ENCODE assay signal across 23 cellular contexts in the genomic region with DNA sequence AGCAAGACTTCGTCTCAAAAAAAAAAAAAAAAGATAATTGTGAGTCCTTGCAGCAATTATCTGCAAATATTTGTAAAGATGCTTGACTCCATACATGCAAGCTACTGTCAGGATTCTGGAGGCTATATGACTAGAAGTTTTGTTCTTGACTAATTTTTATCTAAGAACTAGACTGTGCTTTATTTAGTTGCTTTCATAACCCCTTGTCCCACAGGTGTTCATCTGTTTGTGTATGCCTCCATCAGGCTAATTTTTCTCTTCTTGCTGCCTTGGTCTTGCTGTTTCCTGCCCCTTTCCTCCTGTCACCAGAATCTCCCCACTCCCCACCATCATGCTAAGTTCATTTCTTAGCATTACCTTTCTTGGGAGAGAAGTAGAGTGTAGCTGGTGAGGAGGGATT. TPM values are rescaled to one million over a fixed set of nuclear protein-coding genes. Genes with fewer than 3 reads are reported as not detected.
DNase-seq lines count a peak whose midpoint lies in the region; ATAC-seq and TF ChIP-seq lines count a peak whose summit lies in the region.
"Had no signal": no experiment of that assay in that cellular context is flagged by ENCODE, and none has a peak within 500 bp of the region (broad histone marks: within the 10 kb centered on the region; RNA-seq: fewer than 3 reads in every experiment).

No MANE protein-coding gene starts in this region.

- H3K27me3 ChIP-seq in cardiac muscle cell, result no peaks in the 10 kb centered on the region
- no peaks in the 10 kb centered on the region for H3K27me3 ChIP-seq in right cardiac atrium (ENCODE audit: control insufficient read depth, insufficient read depth)
- H3K27me3 ChIP-seq in PC-9 (ENCODE audit: insufficient read depth, low read depth), result no peaks in the 10 kb centered on the region
- no peaks in the 10 kb centered on the region for H3K27me3 ChIP-seq in SJCRH30

- no peaks in the 10 kb centered on the region for H3K9me3 Mint-ChIP-seq in progenitor cell of endocrine pancreas (ENCODE audit: low read depth)

- no peak overlapping the region for H3K4me3 Mint-ChIP-seq in progenitor cell of endocrine pancreas (ENCODE audit: low read depth)

- H3F3A ChIP-seq in PC-9 (ENCODE audit: insufficient read depth, low read depth), result no peaks in the 10 kb centered on the region

- ATAC-seq in right cardiac atrium (no peak), HG02870 (IDR thresholded peaks at IDR 0.05; ENCODE audit: unreplicated experiment) (peak; percentile 47), GM19328 (IDR thresholded peaks at IDR 0.05; ENCODE audit: unreplicated experiment) (no peak)
- ATAC-seq: Panc1 had no signal

- H3K4me1 Mint-ChIP-seq in progenitor cell of endocrine pancreas (ENCODE audit: low read depth), result peaks cover 60% of the 10 kb centered on the region

- no TSS peak for BruUV-seq in OCI-LY7 (replicated peaks; lab: Mats Ljungman, UMichigan)
- no TSS peak for BruUV-seq in PC-9 (replicated peaks; lab: Mats Ljungman, UMichigan)

- intact Hi-C loops in right cardiac atrium (cut with DNase I) (no loop called here), OCI-LY7 (cut with micrococcal nuclease; ENCODE audit: unreplicated experiment) (no loop called here), PC-9 (cut with micrococcal nuclease; ENCODE audit: unreplicated experiment) (no loop called here)

- H3K4me1 ChIP-seq in cardiac muscle cell (ENCODE audit: low read depth) (peaks cover 17% of the 10 kb centered on the region), right cardiac atrium (ENCODE audit: control insufficient read depth, insufficient read depth, low read length) (peaks cover 6% of the 10 kb centered on the region), OCI-LY7 (ENCODE audit: insufficient read depth, low read length, poor library complexity, severe bottlenecking) (peaks cover 12% of the 10 kb centered on the region), PC-9 (replicated peaks; ENCODE audit: insufficient read depth) (no peaks in the 10 kb centered on the region), SJCRH30 (no peaks in the 10 kb centered on the region)
- H3K4me1 ChIP-seq: HAP-1 had no signal

- H3K27ac Mint-ChIP-seq in progenitor cell of endocrine pancreas, result peak overlapping the region; percentile 42

- H2AFZ ChIP-seq in OCI-LY7 (ENCODE audit: low read length) (no peak overlapping the region), PC-9 (no peak overlapping the region)

- H3K4me3 ChIP-seq in cardiac muscle cell (no peak overlapping the region), right cardiac atrium (ENCODE audit: low read length) (no peak overlapping the region), OCI-LY7 (ENCODE audit: low read depth, low read length, poor library complexity, severe bottlenecking) (no peak overlapping the region), PC-9 (no peak overlapping the region), SJCRH30 (no peak overlapping the region)
- H3K4me3 ChIP-seq: HAP-1 had no signal

- peaks cover 8% of the 10 kb centered on the region for H3K36me3 ChIP-seq in cardiac muscle cell
- no peaks in the 10 kb centered on the region for H3K36me3 ChIP-seq in OCI-LY7 (ENCODE audit: insufficient read depth, low read length)
- no peaks in the 10 kb centered on the region for H3K36me3 ChIP-seq in PC-9 (ENCODE audit: low read depth)
- no peaks in the 10 kb centered on the region for H3K36me3 ChIP-seq in SJCRH30
- H3K36me3 ChIP-seq: HAP-1 had no signal

- 95% methylated on average over 1 of the region's 1 CpG for WGBS in right cardiac atrium

- H3K79me2 ChIP-seq in OCI-LY7 (ENCODE audit: insufficient read depth, low read depth, low read length), result no peaks in the 10 kb centered on the region
- H3K79me2 ChIP-seq in PC-9 (ENCODE audit: low read depth), result no peaks in the 10 kb centered on the region

- H3K4me2 ChIP-seq in OCI-LY7 (ENCODE audit: low read length) (peak overlapping the region; percentile 43), PC-9 (no peak overlapping the region)

- H3K27me3 Mint-ChIP-seq in progenitor cell of endocrine pancreas, result no peaks in the 10 kb centered on the region

- H3K9me2 ChIP-seq in OCI-LY7 (ENCODE audit: insufficient read depth, low read length) (no peaks in the 10 kb centered on the region), PC-9 (ENCODE audit: insufficient read depth) (no peaks in the 10 kb centered on the region)

- TF ChIP-seq CTCF in cardiac muscle cell (IDR thresholded peaks at IDR 0.05; ENCODE audit: low read depth, low read length) (no peak), OCI-LY7 (conservative IDR thresholded peaks at IDR 0.05; ENCODE audit: low read length) (no peak), progenitor cell of endocrine pancreas (IDR thresholded peaks at IDR 0.05; ENCODE audit: unreplicated experiment) (no peak), PC-9 (conservative IDR thresholded peaks at IDR 0.05) (no peak)

- DNase-seq in cardiac muscle cell (ENCODE audit: low read depth in 1 of 2, low spot score in 1 of 2) (no peak), right cardiac atrium (no peak), OCI-LY7 (ENCODE audit: low spot score) (peak; percentile 33), progenitor cell of endocrine pancreas (ENCODE audit: low spot score, unreplicated experiment) (no peak), PC-9 (no peak), SJCRH30 (no peak)
- DNase-seq: AML-193, DND-41, IMR-90, Karpas-422, NCI-H1048, NCI-H1436, NCI-H2029, NCI-H2171, NCI-H526 had no signal

- POLR2A ChIA-PET in OCI-LY7 (lab: Charles Lee), result interaction anchor here (0.6 to 0.7 kb wide), 2 partner anchors 108 to 404 kb away, joined by 3 to 4 read pairs; no protein-coding TSS in a partner anchor
- POLR2A ChIA-PET in PC-9 (lab: Charles Lee; ENCODE audit: unreplicated experiment), result no interaction called here

- H4K20me1 ChIP-seq in OCI-LY7 (ENCODE audit: insufficient read depth, low read length) (no peaks in the 10 kb centered on the region), PC-9 (ENCODE audit: insufficient read depth) (no peaks in the 10 kb centered on the region)

- H3K27ac ChIP-seq in cardiac muscle cell (peak overlapping the region; percentile 35), right cardiac atrium (ENCODE audit: low read length) (no peak overlapping the region), OCI-LY7 (ENCODE audit: low read depth, low read length, poor library complexity, severe bottlenecking) (peak overlapping the region; percentile 58), PC-9 (no peak overlapping the region), SJCRH30 (no peak overlapping the region)
- H3K27ac ChIP-seq: 22Rv1, C4-2B, HL-60 had no signal

- peaks cover 10% of the 10 kb centered on the region for H3K36me3 Mint-ChIP-seq in progenitor cell of endocrine pancreas (ENCODE audit: insufficient read depth)

- H3K9me3 ChIP-seq in cardiac muscle cell (ENCODE audit: low read depth), result no peaks in the 10 kb centered on the region
- H3K9me3 ChIP-seq in right cardiac atrium (ENCODE audit: control insufficient read depth, low read length), result no peaks in the 10 kb centered on the region
- no peaks in the 10 kb centered on the region for H3K9me3 ChIP-seq in OCI-LY7 (ENCODE audit: low read length)
- H3K9me3 ChIP-seq in PC-9 (ENCODE audit: insufficient read depth, low read depth), result no peaks in the 10 kb centered on the region
- no peaks in the 10 kb centered on the region for H3K9me3 ChIP-seq in SJCRH30 (replicated peaks)
- H3K9me3 ChIP-seq: HAP-1 had no signal

- CTCF ChIA-PET in OCI-LY7 (lab: Charles Lee; ENCODE audit: unreplicated experiment) (no interaction called here), PC-9 (lab: Charles Lee) (no interaction called here)

RNA-seq across cellular contexts. Expression of gene ST3GAL6, which starts 12.3 kb away (rescaled TPM):
- 36.0 and 41.1 TPM in 2 replicates for total RNA-seq in cardiac muscle cell
- polyA plus RNA-seq in cardiac muscle cell, result 41.7 and 53.6 TPM in 2 replicates
- 10 to 100 TPM; 27.6 to 29.3 (median 29.1) TPM for total RNA-seq in right cardiac atrium
- polyA plus RNA-seq in right cardiac atrium, result 22.8 TPM
- total RNA-seq in OCI-LY7 (2014; rRNA removed; shearing (Covaris generic)), result 3.0 and 4.0 TPM in 2 replicates
- 0.25 and 1.1 TPM in 2 replicates for total RNA-seq in OCI-LY7 (2022)
- 46.8 and 49.2 TPM in 2 replicates for total RNA-seq in progenitor cell of endocrine pancreas
- 5.4 and 6.6 TPM in 2 replicates for total RNA-seq in PC-9 (2021)
- total RNA-seq in SJCRH30 (2014; rRNA removed; shearing (Covaris generic)), result 17.1 and 17.6 TPM in 2 replicates
- total RNA-seq: G401 had no signal

Comparison
In these comparisons a context has a peak if more than half of its experiments do, and no peak if none do; other contexts are left out.
1. H3K27ac ChIP-seq: peak in cardiac muscle cell (single experiment) and OCI-LY7 (single experiment); none in right cardiac atrium (single experiment), PC-9 (single experiment) and SJCRH30 (single experiment).